8 cellular contexts compared by ENCODE assay signal in genomic region chrX:11533211-11533651, GRCh38.
DNase-seq lines count a peak whose midpoint lies in the region; ATAC-seq and FAIRE-seq lines count a peak whose summit lies in the region.

No MANE protein-coding gene starts in this region.

- H2BK5ac ChIP-seq in trophoblast cell (ENCODE audit: low read depth, low read length, poor library complexity), result no peak overlapping the region

- no peak overlapping the region for H3K4me2 ChIP-seq in trophoblast cell (ENCODE audit: low read length)

- no peaks in the 10 kb centered on the region for H3K9me3 ChIP-seq in trophoblast cell (ENCODE audit: insufficient read depth, low read depth, low read length)

- H3K27me3 ChIP-seq in trophoblast cell (ENCODE audit: insufficient read depth, low read length), result no peaks in the 10 kb centered on the region

- no peak overlapping the region for H3K18ac ChIP-seq in trophoblast cell (ENCODE audit: low read length)

- no peak overlapping the region for H2AK5ac ChIP-seq in trophoblast cell (ENCODE audit: low read length)

- no peak overlapping the region for H3K27ac ChIP-seq in trophoblast cell (ENCODE audit: low read depth, low read length)

- FAIRE-seq in frontal cortex (lab: Jason Lieb, UNC), result peak; percentile 97

- no peak overlapping the region for H2AFZ ChIP-seq in trophoblast cell (ENCODE audit: insufficient read depth, low read length, poor library complexity)

- H2BK12ac ChIP-seq in trophoblast cell (ENCODE audit: low read length), result no peak overlapping the region

- H3K79me2 ChIP-seq in trophoblast cell (ENCODE audit: control insufficient read depth, insufficient read depth, low read length, poor library complexity), result no peaks in the 10 kb centered on the region

- no peak overlapping the region for H4K91ac ChIP-seq in trophoblast cell (ENCODE audit: low read depth, low read length)

- peak; percentile 74 for ATAC-seq in GM19023 (IDR thresholded peaks at IDR 0.05; ENCODE audit: unreplicated experiment)
- ATAC-seq in HG03097 (IDR thresholded peaks at IDR 0.05; ENCODE audit: low FRiP score, unreplicated experiment), result peak; percentile 91

- no peaks in the 10 kb centered on the region for H3K36me3 ChIP-seq in trophoblast cell (ENCODE audit: control insufficient read depth in 1 of 2, insufficient read depth in 2 of 2, low read length in 2 of 2)

- H3K23ac ChIP-seq in trophoblast cell (ENCODE audit: low read length), result no peak overlapping the region

- H3K79me1 ChIP-seq in trophoblast cell (ENCODE audit: low read length), result no peaks in the 10 kb centered on the region

- peaks cover 0 to 2% of the 10 kb centered on the region in 2 experiments for H3K4me1 ChIP-seq in trophoblast cell (ENCODE audit: control insufficient read depth in 1 of 2, insufficient read depth in 2 of 2, low read length in 2 of 2)

- no peak overlapping the region for H3K4me3 ChIP-seq in trophoblast cell (ENCODE audit: low read depth, low read length)

- no peak overlapping the region for H2BK120ac ChIP-seq in trophoblast cell (ENCODE audit: insufficient read depth, low read length, poor library complexity)

- H3K9ac ChIP-seq in trophoblast cell (ENCODE audit: low read length), result no peak overlapping the region

- no peak overlapping the region for H4K12ac ChIP-seq in trophoblast cell (ENCODE audit: low read depth, low read length)

- no CpG with 5 or more reads among the region's 2 CpGs for WGBS in trophoblast cell (ENCODE audit: extremely low coverage, insufficient coverage, insufficient read length)

- peak; percentile 27 for DNase-seq in CMK (ENCODE audit: low read depth)
- peak; percentile 30 for DNase-seq in NCI-H2107 (lab: John Stamatoyannopoulos, UW)
- DNase-seq in UCSD-AML1 (lab: John Stamatoyannopoulos, UW; ENCODE audit: unreplicated experiment), result peak; percentile 9
- peak; percentile 16 to 34 for DNase-seq in frontal cortex (ENCODE audit: low spot score in 2 of 2)
- peak; percentile 19 to 87 for DNase-seq in trophoblast cell
- DNase-seq in activated CD8-positive, alpha-beta memory T cell treated with anti-CD3 and anti-CD28 coated beads, Interleukin-2, amount 50 U/mL, for 4 hours, result no peak

- no peak overlapping the region for H3K4ac ChIP-seq in trophoblast cell (ENCODE audit: low read depth, low read length)

- no peak overlapping the region for H3K14ac ChIP-seq in trophoblast cell (ENCODE audit: low read length)

- H4K8ac ChIP-seq in trophoblast cell (ENCODE audit: low read depth, low read length), result no peak overlapping the region
